27 cellular contexts compared by ENCODE assay signal in the genomic region with DNA sequence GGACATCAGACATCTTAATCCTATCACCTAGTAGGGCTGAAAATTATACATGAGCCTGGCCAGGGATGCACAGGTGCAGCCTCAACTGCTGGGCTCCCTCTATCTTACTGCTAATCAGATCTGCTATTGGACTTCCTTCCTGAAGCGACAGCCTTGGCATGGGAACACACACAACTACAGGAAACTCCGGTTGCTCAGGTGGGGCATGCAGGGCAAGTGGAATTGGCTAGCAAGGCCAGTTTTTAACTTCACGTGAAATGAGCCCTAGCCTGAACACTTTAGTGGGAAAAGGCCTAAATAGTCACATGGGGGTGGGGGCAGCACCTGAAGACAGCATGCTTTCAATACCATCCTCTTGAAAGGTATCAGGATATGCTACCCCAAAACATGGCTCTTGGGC.
"Had no signal": no experiment of that assay in that cellular context is flagged by ENCODE, and none has a peak within 500 bp of the region (broad histone marks: within the 10 kb centered on the region; RNA-seq: fewer than 3 reads in every experiment).

No MANE protein-coding gene starts in this region.

- H3K27me3 Mint-ChIP-seq: progenitor cell of endocrine pancreas had no signal

- H3K36me3 ChIP-seq: left ventricle myocardium inferior, ovary, stomach, suprapubic skin, thoracic aorta, tibial artery, upper lobe of right lung, uterus had no signal

- H3K36me3 Mint-ChIP-seq: mesothelial cell of epicardium; naive B cell; natural killer cell; stimulated activated naive B cell treated with anti-CD40 and anti-IgM and Interleukin-4, amounts not matched to agents 10 μg/mL and 1 μg/mL and 100 μg/mL, for 72 hours had no signal

- H3K4me1 Mint-ChIP-seq: mesothelial cell of epicardium; naive B cell; natural killer cell; stimulated activated naive B cell treated with anti-CD40 and anti-IgM and Interleukin-4, amounts not matched to agents 10 μg/mL and 1 μg/mL and 100 μg/mL, for 72 hours had no signal

- H3K4me3 Mint-ChIP-seq: mesothelial cell of epicardium; naive B cell; natural killer cell; nephron progenitor cell; stimulated activated naive B cell treated with anti-CD40 and anti-IgM and Interleukin-4, amounts not matched to agents 10 μg/mL and 1 μg/mL and 100 μg/mL, for 72 hours had no signal

- H3K9me3 ChIP-seq: left ventricle myocardium inferior, ovary, stomach, suprapubic skin, thoracic aorta, tibial artery, upper lobe of right lung, uterus had no signal

- H3K27ac Mint-ChIP-seq: mesothelial cell of epicardium, naive B cell, natural killer cell, nephron progenitor cell, progenitor cell of endocrine pancreas had no signal

- DNase-seq: hypothalamus; islet precursor cell; left ventricle myocardium inferior; mesendoderm; naive B cell; natural killer cell; nephron progenitor cell; ovary; retina; right cardiac atrium; stimulated activated CD4-positive, alpha-beta T cell treated with anti-CD3 and anti-CD28 coated beads, Interleukin-12 subunit alpha, Interleukin-12 subunit beta, amount 100 ng/mL, for 4 hours; stimulated activated CD4-positive, alpha-beta T cell treated with anti-CD3 and anti-CD28 coated beads, Interleukin-15, amount 100 ng/mL, for 24 hours; stimulated activated CD4-positive, alpha-beta T cell treated with anti-CD3 and anti-CD28 coated beads, Interleukin-2, amount 100 ng/mL, for 24 hours; stimulated activated CD4-positive, alpha-beta T cell treated with anti-CD3 and anti-CD28 coated beads, Interleukin-4, amount 100 ng/mL, for 1 hour; stimulated activated naive B cell treated with anti-CD40 and anti-IgM and Interleukin-4, amounts not matched to agents 10 μg/mL and 1 μg/mL and 100 μg/mL, for 72 hours; stimulated activated naive CD8-positive, alpha-beta T cell treated with anti-CD3 and anti-CD28 coated beads, Interleukin-15, Interleukin-2, amounts not matched to agents 100 U/mL and 50 U/mL, for 24 hours; stomach; tibial artery; trophoblast cell; upper lobe of right lung; uterus had no signal

- H3K9me3 Mint-ChIP-seq: mesothelial cell of epicardium; stimulated activated naive B cell treated with anti-CD40 and anti-IgM and Interleukin-4, amounts not matched to agents 10 μg/mL and 1 μg/mL and 100 μg/mL, for 72 hours had no signal

- H3K4me3 ChIP-seq: left ventricle myocardium inferior, lung, ovary, skin epidermis, stomach, suprapubic skin, thoracic aorta, tibial artery, upper lobe of right lung, uterus had no signal

- H3K27me3 ChIP-seq: ovary, stomach, tibial artery, upper lobe of right lung, uterus had no signal

- H3K4me1 ChIP-seq: stomach, upper lobe of right lung, uterus had no signal

- H3K27ac ChIP-seq: left ventricle myocardium inferior, ovary, skin epidermis, stomach, suprapubic skin, thoracic aorta, tibial artery, upper lobe of right lung, uterus had no signal
